Comparison of ENCODE assay signal across 21 cellular contexts in genomic region chr20:13245250-13245723, GRCh38. TPM values are rescaled to one million over a fixed set of nuclear protein-coding genes. Genes with fewer than 3 reads are reported as not detected.
DNase-seq lines count a peak whose midpoint lies in the region; ATAC-seq and TF ChIP-seq lines count a peak whose summit lies in the region.
"Had no signal": no experiment of that assay in that cellular context is flagged by ENCODE, and none has a peak within 500 bp of the region (broad histone marks: within the 10 kb centered on the region; RNA-seq: fewer than 3 reads in every experiment).

No MANE protein-coding gene starts in this region.

- H3K36me3 Mint-ChIP-seq in CD8-positive, alpha-beta T cell = no peaks in the 10 kb centered on the region
- H3K36me3 Mint-ChIP-seq in nephron progenitor cell (ENCODE audit: low read depth) = peaks cover 30% of the 10 kb centered on the region
- peaks cover 4% of the 10 kb centered on the region for H3K36me3 Mint-ChIP-seq in activated CD8-positive, alpha-beta memory T cell treated with anti-CD3 and anti-CD28 coated beads, Interleukin-2, amount 10 ng/mL, durations not matched to agents 7 days and 5 days
- H3K36me3 Mint-ChIP-seq: CD8-positive, alpha-beta memory T cell; IgD-negative memory B cell had no signal

- H3K9me3 ChIP-seq in CD8-positive, alpha-beta T cell (ENCODE audit: low read length) = no peaks in the 10 kb centered on the region
- H3K9me3 ChIP-seq: HAP-1, SJCRH30 had no signal

- H3K27me3 Mint-ChIP-seq in CD8-positive, alpha-beta T cell (ENCODE audit: low read depth) = no peaks in the 10 kb centered on the region
- H3K27me3 Mint-ChIP-seq in nephron progenitor cell (ENCODE audit: low read depth, poor library complexity) = peaks cover 3% of the 10 kb centered on the region
- peaks cover 3% of the 10 kb centered on the region for H3K27me3 Mint-ChIP-seq in activated CD8-positive, alpha-beta memory T cell treated with anti-CD3 and anti-CD28 coated beads, Interleukin-2, amount 10 ng/mL, durations not matched to agents 7 days and 5 days
- H3K27me3 Mint-ChIP-seq: CD8-positive, alpha-beta memory T cell; IgD-negative memory B cell had no signal

- DNase-seq in CD8-positive, alpha-beta T cell = no peak
- DNase-seq in HuH-7.5 (ENCODE audit: low spot score) = peak; percentile 39
- DNase-seq in left lobe of liver (ENCODE audit: low spot score) = no peak
- no peak for DNase-seq in nephron progenitor cell
- DNase-seq in NCI-H345 (lab: John Stamatoyannopoulos, UW) = no peak
- no peak for DNase-seq in activated CD8-positive, alpha-beta memory T cell treated with anti-CD3 and anti-CD28 coated beads, Interleukin-2, amount 10 ng/mL, durations not matched to agents 7 days and 5 days
- DNase-seq: CD8-positive, alpha-beta memory T cell; DMS53; EL; NCI-H1105; NCI-H146; NCI-H2029; NCI-H2171; NCI-H524 treated with DMSO at 0.1 percent for 48 hours; NCI-H82; SJCRH30 had no signal

- no peak overlapping the region for H3K4me3 ChIP-seq in CD8-positive, alpha-beta T cell (ENCODE audit: low read depth, low read length)
- H3K4me3 ChIP-seq: GM23338, HAP-1, SJCRH30 had no signal

- H3K9me3 Mint-ChIP-seq in CD8-positive, alpha-beta T cell = no peaks in the 10 kb centered on the region
- no peaks in the 10 kb centered on the region for H3K9me3 Mint-ChIP-seq in nephron progenitor cell
- H3K9me3 Mint-ChIP-seq in activated CD8-positive, alpha-beta memory T cell treated with anti-CD3 and anti-CD28 coated beads, Interleukin-2, amount 10 ng/mL, durations not matched to agents 7 days and 5 days (ENCODE audit: low read depth) = no peaks in the 10 kb centered on the region
- H3K9me3 Mint-ChIP-seq: CD8-positive, alpha-beta memory T cell; GM23338 had no signal

- no peak for TF ChIP-seq CTCF in CD8-positive, alpha-beta T cell (IDR thresholded peaks at IDR 0.05)
- no peak for TF ChIP-seq CTCF in nephron progenitor cell (IDR thresholded peaks at IDR 0.05)

- H3K27ac Mint-ChIP-seq in CD8-positive, alpha-beta T cell = peak overlapping the region; percentile 20
- H3K27ac Mint-ChIP-seq in nephron progenitor cell = peak overlapping the region; percentile 8
- no peak overlapping the region for H3K27ac Mint-ChIP-seq in activated CD8-positive, alpha-beta memory T cell treated with anti-CD3 and anti-CD28 coated beads, Interleukin-2, amount 10 ng/mL, durations not matched to agents 7 days and 5 days
- H3K27ac Mint-ChIP-seq: GM23338, IgD-negative memory B cell had no signal

- no peak for ATAC-seq in CD8-positive, alpha-beta T cell
- ATAC-seq in left lobe of liver = peak; percentile 25
- ATAC-seq in HG03175 (IDR thresholded peaks at IDR 0.05; ENCODE audit: unreplicated experiment) = no peak
- no peak for ATAC-seq in activated CD8-positive, alpha-beta memory T cell treated with anti-CD3 and anti-CD28 coated beads, Interleukin-2, amount 10 ng/mL, durations not matched to agents 7 days and 5 days
- ATAC-seq: GM23338 had no signal

- intact Hi-C loops in CD8-positive, alpha-beta T cell (cut with DNase I, micrococcal nuclease) = no loop called here

- H3K36me3 ChIP-seq in CD8-positive, alpha-beta T cell (ENCODE audit: insufficient read depth, low read length) = no peaks in the 10 kb centered on the region
- H3K36me3 ChIP-seq: HAP-1, SJCRH30 had no signal

- no peak overlapping the region for H3K4me3 Mint-ChIP-seq in CD8-positive, alpha-beta T cell
- no peak overlapping the region for H3K4me3 Mint-ChIP-seq in nephron progenitor cell
- H3K4me3 Mint-ChIP-seq in activated CD8-positive, alpha-beta memory T cell treated with anti-CD3 and anti-CD28 coated beads, Interleukin-2, amount 10 ng/mL, durations not matched to agents 7 days and 5 days = no peak overlapping the region
- H3K4me3 Mint-ChIP-seq: CD8-positive, alpha-beta memory T cell; GM23338; IgD-negative memory B cell had no signal

- peaks cover 36% of the 10 kb centered on the region for H3K4me1 Mint-ChIP-seq in CD8-positive, alpha-beta T cell (ENCODE audit: low read depth)
- peaks cover 38% of the 10 kb centered on the region for H3K4me1 Mint-ChIP-seq in nephron progenitor cell
- peaks cover 22% of the 10 kb centered on the region for H3K4me1 Mint-ChIP-seq in activated CD8-positive, alpha-beta memory T cell treated with anti-CD3 and anti-CD28 coated beads, Interleukin-2, amount 10 ng/mL, durations not matched to agents 7 days and 5 days

- CTCF ChIA-PET in CD8-positive, alpha-beta T cell (lab: Charles Lee) = interaction anchor here (1.2 kb wide), 1 partner anchor 15 kb away, joined by 5 read pairs; no protein-coding TSS in a partner anchor
- CTCF ChIA-PET in activated CD8-positive, alpha-beta memory T cell treated with anti-CD3 and anti-CD28 coated beads, Interleukin-2, amount 10 ng/mL, durations not matched to agents 7 days and 5 days (lab: Charles Lee) = no interaction called here

- no peak overlapping the region for H3K27ac ChIP-seq in CD8-positive, alpha-beta T cell (ENCODE audit: low read depth, low read length)
- H3K27ac ChIP-seq: SJCRH30 had no signal

- no peaks in the 10 kb centered on the region for H3K27me3 ChIP-seq in CD8-positive, alpha-beta T cell (ENCODE audit: insufficient read depth, low read length)

- POLR2A ChIA-PET in CD8-positive, alpha-beta T cell (lab: Charles Lee) = no interaction called here

- H3K4me1 ChIP-seq in CD8-positive, alpha-beta T cell (ENCODE audit: insufficient read depth, low read length) = peaks cover 40% of the 10 kb centered on the region
- H3K4me1 ChIP-seq: HAP-1, SJCRH30 had no signal

RNA-seq across cellular contexts. Expression of gene ISM1, which starts 24.2 kb away (rescaled TPM):
- total RNA-seq in CD8-positive, alpha-beta T cell = under 1 TPM; 0.24 to 0.28 TPM
- 3.1 TPM for total RNA-seq in left lobe of liver
- under 1 TPM; 0.12 to 0.23 TPM for total RNA-seq in activated CD8-positive, alpha-beta memory T cell treated with anti-CD3 and anti-CD28 coated beads, Interleukin-2, amount 10 ng/mL, durations not matched to agents 7 days and 5 days
- total RNA-seq: OCI-LY7, SJCRH30 had no signal
